In genomic region chr3:49410844-49411549, GRCh38 we compare ENCODE assay signal across 8 cellular contexts. TPM values are rescaled to one million over a fixed set of nuclear protein-coding genes. Genes with fewer than 3 reads are reported as not detected.
DNase-seq lines count a peak whose midpoint lies in the region; ATAC-seq and TF ChIP-seq lines count a peak whose summit lies in the region.

No MANE protein-coding gene starts in this region.

- no peak for DNase-seq in H7
- DNase-seq in WERI-Rb-1, result no peak
- peak; percentile 31 for DNase-seq in glomerular visceral epithelial cell (ENCODE audit: extremely low spot score)
- no peak for DNase-seq in skeletal muscle cell (ENCODE audit: low read depth)
- no peak for DNase-seq in activated CD4-positive, CD25-positive, alpha-beta regulatory T cell treated with anti-CD3 and anti-CD28 coated beads, Interleukin-2, amount 50 U/mL, for 72 hours
- no peak for DNase-seq in central memory CD4-positive, alpha-beta T cell
- DNase-seq in NK-92 treated with Interleukin-12 subunit alpha and Interleukin-12 subunit beta, amount 100 ng/mL, for 24 hours (lab: John Stamatoyannopoulos, UW), result no peak

- TF ChIP-seq CTCF in WERI-Rb-1 (IDR thresholded peaks at IDR 0.05; ENCODE audit: low read depth, low read length), result no peak

- H3K9me3 ChIP-seq in WERI-Rb-1 (ENCODE audit: severe bottlenecking), result no peaks in the 10 kb centered on the region

- peak overlapping the region; percentile 94 for H3K27ac ChIP-seq in WERI-Rb-1

- H3K36me3 ChIP-seq in H7 (replicated peaks; ENCODE audit: control insufficient read depth, insufficient read depth, low read length) (peaks cover 3% of the 10 kb centered on the region; the same call in 1 of the 2 replicates), WERI-Rb-1 (peaks cover 28% of the 10 kb centered on the region)

- no peak for ATAC-seq in HG03520 (IDR thresholded peaks at IDR 0.05; ENCODE audit: unreplicated experiment)

- H3K4me3 ChIP-seq in H7 (ENCODE audit: insufficient read depth, low read depth, low read length) (peak overlapping the region; percentile 85), WERI-Rb-1 (ENCODE audit: low read depth, low read length) (peak overlapping the region; percentile 97), skeletal muscle cell (ENCODE audit: low read depth, low read length) (peak overlapping the region; percentile 62)

- H3K27me3 ChIP-seq in H7 (ENCODE audit: control insufficient read depth, insufficient read depth, low read length) (no peaks in the 10 kb centered on the region), WERI-Rb-1 (ENCODE audit: insufficient read depth, low read depth, severe bottlenecking) (no peaks in the 10 kb centered on the region)

RNA-seq across cellular contexts. Expression of gene RHOA, which starts 0.8 kb away (rescaled TPM):
- 377 and 386 TPM in 2 replicates for total RNA-seq in H7 (2014; rRNA removed; shearing (Covaris generic))

RNA-seq across cellular contexts. Expression of gene TCTA, which starts 1.2 kb away (rescaled TPM):
- 5.8 and 10.9 TPM in 2 replicates for total RNA-seq in H7 (2014; rRNA removed; shearing (Covaris generic))

RNA-seq across cellular contexts. Expression of gene AMT, which starts 11.3 kb away (rescaled TPM):
- 48.1 and 60.4 TPM in 2 replicates for total RNA-seq in H7 (2014; rRNA removed; shearing (Covaris generic))

RNA-seq across cellular contexts. Expression of gene NICN1, which starts 18.1 kb away (rescaled TPM):
- 5.2 and 5.7 TPM in 2 replicates for total RNA-seq in H7 (2014; rRNA removed; shearing (Covaris generic))

RNA-seq across cellular contexts. Expression of gene GPX1, which starts 52.8 kb away (rescaled TPM):
- 222 and 298 TPM in 2 replicates for total RNA-seq in H7 (2014; rRNA removed; shearing (Covaris generic))
